9 cellular contexts compared by ENCODE assay signal in the genomic region with DNA sequence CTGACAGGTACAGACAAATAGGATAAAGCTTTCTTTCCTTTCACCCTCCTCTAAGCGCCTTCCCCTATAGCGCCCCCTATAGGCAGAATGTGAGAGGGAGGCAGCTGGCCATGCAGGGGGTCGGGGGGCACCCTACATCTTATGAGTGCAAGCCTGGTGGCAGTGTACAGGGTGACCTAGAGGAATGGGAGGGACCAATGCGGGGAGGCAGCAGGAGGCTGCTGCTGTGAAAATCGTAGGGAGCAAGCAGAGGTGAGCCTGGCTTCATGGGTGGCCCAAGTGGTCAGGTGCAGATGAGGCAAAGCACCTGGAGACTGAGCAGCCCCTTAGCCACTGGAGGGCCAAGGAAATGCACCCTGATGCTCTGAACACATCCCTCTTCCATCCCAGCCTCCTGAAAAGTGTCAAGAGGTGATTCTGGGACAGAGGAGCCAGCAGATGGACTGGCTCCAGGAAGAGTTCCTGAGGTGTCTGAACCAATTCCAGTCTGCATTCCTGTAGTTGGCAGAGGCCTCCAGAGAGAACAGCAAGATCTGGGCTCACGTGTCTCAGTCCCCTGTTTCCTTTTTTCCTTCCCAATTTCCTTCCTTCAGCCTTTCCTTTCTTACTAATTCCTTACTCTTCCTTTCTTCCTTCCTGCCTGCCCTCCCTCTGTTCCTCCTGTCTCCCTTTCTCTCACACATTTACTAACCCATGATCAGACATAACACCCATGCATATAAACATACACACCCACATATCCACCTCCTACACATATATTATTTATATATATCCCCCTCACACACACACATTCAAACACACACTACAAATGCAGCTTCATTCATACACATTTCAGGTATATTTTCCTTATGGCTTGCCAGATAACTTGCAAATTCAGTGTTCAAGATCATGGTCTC. TPM values are rescaled to one million over a fixed set of nuclear protein-coding genes. Genes with fewer than 3 reads are reported as not detected.
DNase-seq lines count a peak whose midpoint lies in the region; ATAC-seq, FAIRE-seq and TF ChIP-seq lines count a peak whose summit lies in the region.
"Had no signal": no experiment of that assay in that cellular context is flagged by ENCODE, and none has a peak within 500 bp of the region (broad histone marks: within the 10 kb centered on the region; RNA-seq: fewer than 3 reads in every experiment).

No MANE protein-coding gene starts in this region.

- H3K9me3 ChIP-seq in BE2C (no peaks in the 10 kb centered on the region), astrocyte (ENCODE audit: insufficient read depth, low read depth, low read length) (no peaks in the 10 kb centered on the region), right cardiac atrium (ENCODE audit: control insufficient read depth, low read length) (no peaks in the 10 kb centered on the region)

- no peak overlapping the region for H3K9ac ChIP-seq in astrocyte (ENCODE audit: low read length)

- no peak overlapping the region; the same call in 1 of the 2 replicates for H2AFZ ChIP-seq in GM23338
- no peak overlapping the region for H2AFZ ChIP-seq in astrocyte (ENCODE audit: low read depth, low read length)

- H3K4me1 ChIP-seq in BE2C (no peaks in the 10 kb centered on the region), GM23338 (ENCODE audit: insufficient read depth) (no peaks in the 10 kb centered on the region), astrocyte (ENCODE audit: insufficient read depth, low read length) (peaks cover 4% of the 10 kb centered on the region), right cardiac atrium (ENCODE audit: control insufficient read depth, insufficient read depth, low read length) (no peaks in the 10 kb centered on the region)

- H3K79me2 ChIP-seq in GM23338 (replicated peaks; ENCODE audit: insufficient read depth) (no peaks in the 10 kb centered on the region), astrocyte (ENCODE audit: insufficient read depth, low read length) (no peaks in the 10 kb centered on the region)

- ATAC-seq in GM23338 (peak; percentile 91), right cardiac atrium (peak; percentile 60 to 62), GM18511 (IDR thresholded peaks at IDR 0.05; ENCODE audit: unreplicated experiment) (no peak), HG02642 (IDR thresholded peaks at IDR 0.05; ENCODE audit: poor library complexity, unreplicated experiment) (no peak), HG02973 (IDR thresholded peaks at IDR 0.05; ENCODE audit: unreplicated experiment) (no peak), HG03045 (IDR thresholded peaks at IDR 0.05; ENCODE audit: unreplicated experiment) (no peak)

- H3K36me3 ChIP-seq in BE2C = no peaks in the 10 kb centered on the region
- H3K36me3 ChIP-seq in GM23338 (ENCODE audit: insufficient read depth) = no peaks in the 10 kb centered on the region
- no peaks in the 10 kb centered on the region for H3K36me3 ChIP-seq in astrocyte (ENCODE audit: insufficient read depth, low read length)

- FAIRE-seq in astrocyte (lab: Jason Lieb, UNC) = no peak

- H3F3A ChIP-seq in GM23338 (replicated peaks; ENCODE audit: low read depth) = no peaks in the 10 kb centered on the region

- no peak overlapping the region for H3K27ac Mint-ChIP-seq in GM23338
- H3K27ac Mint-ChIP-seq in astrocyte (ENCODE audit: unreplicated experiment) = no peak overlapping the region

- intact Hi-C loops in right cardiac atrium (cut with DNase I) = no loop called here

- H3K27me3 ChIP-seq in BE2C = peaks cover 3% of the 10 kb centered on the region
- H3K27me3 ChIP-seq in GM23338 (ENCODE audit: insufficient read depth) = no peaks in the 10 kb centered on the region
- H3K27me3 ChIP-seq in astrocyte (ENCODE audit: insufficient read depth, low read length) = peaks cover 3% of the 10 kb centered on the region
- H3K27me3 ChIP-seq in right cardiac atrium (ENCODE audit: control insufficient read depth, insufficient read depth) = no peaks in the 10 kb centered on the region

- H3K36me3 Mint-ChIP-seq in GM23338 (ENCODE audit: low read depth) (no peaks in the 10 kb centered on the region), astrocyte (ENCODE audit: low read depth, unreplicated experiment) (no peaks in the 10 kb centered on the region)

- H3K4me3 ChIP-seq in BE2C (ENCODE audit: low read depth, low read length) (no peak overlapping the region), GM23338 (no peak overlapping the region), astrocyte (ENCODE audit: insufficient read depth, low read depth, low read length) (no peak overlapping the region), right cardiac atrium (ENCODE audit: low read length) (no peak overlapping the region)

- H3K4me2 ChIP-seq in GM23338 = no peak overlapping the region
- no peak overlapping the region for H3K4me2 ChIP-seq in astrocyte (ENCODE audit: low read length)

- 57% methylated on average over 6 of the region's 6 CpGs for WGBS in right cardiac atrium

- H3K27me3 Mint-ChIP-seq in GM23338 (ENCODE audit: insufficient read depth, low read depth, poor library complexity) = peaks cover 5% of the 10 kb centered on the region
- peaks cover 4% of the 10 kb centered on the region for H3K27me3 Mint-ChIP-seq in astrocyte (ENCODE audit: low read depth, unreplicated experiment)

- H3K4me1 Mint-ChIP-seq in GM23338 (peaks cover 2% of the 10 kb centered on the region), astrocyte (ENCODE audit: low read depth, unreplicated experiment) (peaks cover 6% of the 10 kb centered on the region)

- peak; percentile 47 for TF ChIP-seq CTCF in BE2C (IDR thresholded peaks at IDR 0.05; ENCODE audit: low read depth, low read length)
- TF ChIP-seq CTCF in GM23338 (conservative IDR thresholded peaks at IDR 0.05; ENCODE audit: low read depth in 2 of 2) = peak; percentile 92 to 100
- peak; percentile 14 for TF ChIP-seq CTCF in astrocyte (IDR thresholded peaks at IDR 0.05; ENCODE audit: insufficient read depth, low read depth, low read length)

- H3K9me3 Mint-ChIP-seq in GM23338 (no peaks in the 10 kb centered on the region), astrocyte (ENCODE audit: unreplicated experiment) (peaks cover 2% of the 10 kb centered on the region)

- no peak overlapping the region for H3K4me3 Mint-ChIP-seq in GM23338
- no peak overlapping the region for H3K4me3 Mint-ChIP-seq in astrocyte (ENCODE audit: unreplicated experiment)

- no peaks in the 10 kb centered on the region for H3K9me2 ChIP-seq in GM23338 (ENCODE audit: insufficient read depth)

- no peak overlapping the region for H3K27ac ChIP-seq in GM23338 (ENCODE audit: low read depth)
- no peak overlapping the region for H3K27ac ChIP-seq in astrocyte (ENCODE audit: low read depth, low read length)
- H3K27ac ChIP-seq in right cardiac atrium (ENCODE audit: low read length) = no peak overlapping the region

- H4K20me1 ChIP-seq in GM23338 (replicated peaks; ENCODE audit: insufficient read depth) (no peaks in the 10 kb centered on the region), astrocyte (ENCODE audit: insufficient read depth, low read length) (no peaks in the 10 kb centered on the region)

- no peak for DNase-seq in BE2C
- DNase-seq in GM23338 (ENCODE audit: low spot score) = peak; percentile 76
- DNase-seq in astrocyte (ENCODE audit: low read depth) = no peak
- DNase-seq in right cardiac atrium = no peak
- DNase-seq: GF-D8 had no signal

TF ChIP-seq in GM23338, 12 proteins besides CTCF, POLR2A, EP300 and RAD21 (continues in another document):
- no peak for TF ChIP-seq JUNB (IDR thresholded peaks at IDR 0.05; ENCODE audit: unreplicated experiment)
- TF ChIP-seq STAT1 (IDR thresholded peaks at IDR 0.05; ENCODE audit: unreplicated experiment) = no peak

RNA-seq across cellular contexts. Expression of a gene that starts 32.8 kb away (rescaled TPM):
- 5.9 TPM for polyA plus RNA-seq in BE2C (2012; ENCODE audit: insufficient read depth, insufficient read length, low read depth)
- 9.4 and 12.9 TPM in 2 replicates for total RNA-seq in GM23338 (2014; rRNA removed; shearing (Covaris generic))
- polyA plus RNA-seq in GM23338 (2016; fragmentation: Nextera tagmentation; extraction: Ambion mirVana) = 2.6 and 3.2 TPM in 2 replicates
- total RNA-seq in astrocyte = 96.1 and 118 TPM in 2 replicates
- total RNA-seq in right cardiac atrium = 10 to 100 TPM; 12.8 to 21.7 (median 16.1) TPM
- 3.4 TPM for polyA plus RNA-seq in right cardiac atrium

Comparison
In these comparisons a context has a peak if more than half of its experiments do, and no peak if none do; other contexts are left out.
1. CTCF ChIP-seq: peak in every context shown above with its lines; median percentile 96 in GM23338; 47 in BE2C; 14 in astrocyte.
2. ATAC-seq: peak in GM23338 (single experiment) and right cardiac atrium (2 of 2); none in GM18511 (single experiment), HG02642 (single experiment), HG02973 (single experiment) and HG03045 (single experiment).